ENCODE assay signal across 19 cellular contexts in the genomic region with DNA sequence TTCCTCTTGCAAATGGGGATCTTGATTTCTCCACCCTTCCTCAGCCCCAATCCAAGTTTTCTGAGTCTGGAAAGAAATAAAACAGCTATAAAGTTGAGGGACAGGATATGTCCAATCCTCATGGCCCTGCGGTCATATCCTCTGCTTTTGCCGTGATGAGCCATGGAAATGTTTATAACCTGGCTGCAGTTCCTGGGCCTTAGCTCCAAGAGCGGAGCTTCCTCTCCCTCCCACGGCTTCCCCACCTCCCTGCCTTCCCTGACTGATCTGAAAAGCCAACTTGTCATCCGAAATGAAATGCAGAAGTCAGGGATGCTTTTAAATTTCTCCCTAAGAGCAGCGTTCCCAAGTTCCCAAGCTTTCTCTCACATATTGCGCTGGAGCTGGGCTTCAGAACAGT.
A peak's percentile ranks its signal among the peaks of the same experiment; 100 is the strongest.
DNase-seq lines count a peak whose midpoint lies in the region; ATAC-seq and TF ChIP-seq lines count a peak whose summit lies in the region.
"Had no signal": no experiment of that assay in that cellular context is flagged by ENCODE, and none has a peak within 500 bp of the region (broad histone marks: within the 10 kb centered on the region; RNA-seq: fewer than 3 reads in every experiment).

No MANE protein-coding gene starts in this region.

- H3K36me3 ChIP-seq in BJ (ENCODE audit: control insufficient read depth, insufficient read depth, low read length) (no peaks in the 10 kb centered on the region), mammary epithelial cell (ENCODE audit: insufficient read depth, low read length) (no peaks in the 10 kb centered on the region), muscle layer of duodenum (ENCODE audit: control insufficient read depth in 1 of 2, insufficient read depth in 2 of 2, low read length in 2 of 2) (no peaks in the 10 kb centered on the region), stomach smooth muscle (ENCODE audit: control insufficient read depth in 2 of 2, insufficient read depth in 2 of 2, low read length in 2 of 2) (no peaks in the 10 kb centered on the region), PC-9 (ENCODE audit: low read depth) (no peaks in the 10 kb centered on the region)
- H3K36me3 ChIP-seq: heart left ventricle had no signal

- 47% methylated on average over 6 of the region's 7 CpGs for WGBS in mammary epithelial cell (ENCODE audit: low coverage, missing lambda C conversion rate)

- BruUV-seq in mammary epithelial cell (replicated peaks; lab: Mats Ljungman, UMichigan) (no TSS peak), PC-9 (replicated peaks; lab: Mats Ljungman, UMichigan) (no TSS peak)

- H3K4me1 ChIP-seq in mammary epithelial cell (ENCODE audit: insufficient read depth, low read length) (peaks cover 16% of the 10 kb centered on the region), muscle layer of duodenum (ENCODE audit: control insufficient read depth in 1 of 2, insufficient read depth in 2 of 2, low read length in 2 of 2) (peaks cover 0 to 20% of the 10 kb centered on the region in 2 donors), stomach smooth muscle (ENCODE audit: control insufficient read depth, insufficient read depth, low read length) (peaks cover 14% of the 10 kb centered on the region), PC-9 (replicated peaks; ENCODE audit: insufficient read depth) (no peaks in the 10 kb centered on the region)
- H3K4me1 ChIP-seq: heart left ventricle had no signal

- H4K20me1 ChIP-seq in mammary epithelial cell (ENCODE audit: insufficient read depth, low read length) (no peaks in the 10 kb centered on the region), PC-9 (ENCODE audit: insufficient read depth) (no peaks in the 10 kb centered on the region)

- ATAC-seq in HG02610 (IDR thresholded peaks at IDR 0.05; ENCODE audit: unreplicated experiment) (no peak), GM19035 (IDR thresholded peaks at IDR 0.05; ENCODE audit: unreplicated experiment) (no peak)
- ATAC-seq: heart left ventricle, left lobe of liver, Right ventricle myocardium inferior had no signal

- CTCF ChIA-PET in BJ (lab: Yijun Ruan, JAX), result interaction anchor here (1.8 kb wide), 1 partner anchor 14 kb away, joined by 5 read pairs; no protein-coding TSS in a partner anchor
- CTCF ChIA-PET in mammary epithelial cell (lab: Charles Lee; ENCODE audit: low non-redundant PET), result no interaction called here
- CTCF ChIA-PET in PC-9 (lab: Charles Lee), result no interaction called here

- H3K9ac ChIP-seq in mammary epithelial cell (ENCODE audit: insufficient read depth, low read length) (no peak overlapping the region), stomach smooth muscle (ENCODE audit: low read length in 2 of 2) (no peak overlapping the region)

- H3K9me3 ChIP-seq in mammary epithelial cell (replicated peaks; ENCODE audit: insufficient read depth, low read length) (no peaks in the 10 kb centered on the region), muscle layer of duodenum (ENCODE audit: control insufficient read depth in 1 of 2, low read length in 2 of 2) (no peaks in the 10 kb centered on the region), stomach smooth muscle (ENCODE audit: control insufficient read depth in 2 of 2, low read length in 2 of 2) (no peaks in the 10 kb centered on the region), PC-9 (ENCODE audit: insufficient read depth, low read depth) (no peaks in the 10 kb centered on the region)
- H3K9me3 ChIP-seq: heart left ventricle had no signal

- no peaks in the 10 kb centered on the region for H3K79me2 ChIP-seq in mammary epithelial cell (ENCODE audit: insufficient read depth, low read length)
- no peaks in the 10 kb centered on the region for H3K79me2 ChIP-seq in PC-9 (ENCODE audit: low read depth)

- in situ Hi-C loops in mammary epithelial cell (cut with MboI; ENCODE audit: low sequenced_read_pairs in 2 of 2), result no loop called here

- dilution Hi-C loops in mammary epithelial cell (cut with HindIII; ENCODE audit: low sequenced_read_pairs), result no loop called here

- DNase-seq in BJ (ENCODE audit: low read depth), result peak; percentile 61
- DNase-seq in mammary epithelial cell, result no peak
- DNase-seq in PC-9, result no peak
- no peak for DNase-seq in NCI-H1930 (lab: John Stamatoyannopoulos, UW)
- DNase-seq: activated CD4-positive, alpha-beta T cell treated with anti-CD3 and anti-CD28 coated beads for 4 hours; cerebellar nuclear complex; heart left ventricle; IMR-90; MM.1S; NCI-H146; NCI-H2171 treated with DMSO at 0.1 percent for 48 hours; stimulated activated CD4-positive, alpha-beta T cell treated with anti-CD3 and anti-CD28 coated beads, Interleukin-1b, Interleukin-23, amount 100 ng/mL, for 48 hours; stimulated activated naive CD4-positive, alpha-beta T cell had no signal

- H2AFZ ChIP-seq in mammary epithelial cell (ENCODE audit: low read depth, low read length) (peak overlapping the region; percentile 95), PC-9 (no peak overlapping the region)

- no peaks in the 10 kb centered on the region for H3F3A ChIP-seq in PC-9 (ENCODE audit: insufficient read depth, low read depth)

- H3K27ac ChIP-seq in mammary epithelial cell (ENCODE audit: insufficient read depth, low read depth, low read length) (peak overlapping the region; percentile 46), muscle layer of duodenum (ENCODE audit: low read length) (peak overlapping the region; percentile 58), stomach smooth muscle (ENCODE audit: low read length) (peak overlapping the region; percentile 24), PC-9 (no peak overlapping the region)

- TF ChIP-seq CTCF in BJ (IDR thresholded peaks at IDR 0.05; ENCODE audit: insufficient read depth, low read depth, low read length), result no peak
- TF ChIP-seq CTCF in mammary epithelial cell (conservative IDR thresholded peaks at IDR 0.05 in 1 of 2, IDR thresholded peaks at IDR 0.05 in 1 of 2; ENCODE audit: extremely low read depth in 1 of 2, insufficient read depth in 1 of 2, low read depth in 1 of 2, low read length in 2 of 2), result no peak
- no peak for TF ChIP-seq CTCF in PC-9 (conservative IDR thresholded peaks at IDR 0.05)

- POLR2A ChIA-PET in BJ (lab: Charles Lee) (interaction anchor here (0.5 kb wide), 1 partner anchor 184 kb away, joined by 3 read pairs; no protein-coding TSS in a partner anchor), PC-9 (lab: Charles Lee; ENCODE audit: unreplicated experiment) (no interaction called here)

- H3K9me2 ChIP-seq in PC-9 (ENCODE audit: insufficient read depth), result no peaks in the 10 kb centered on the region

- H3K4me3 ChIP-seq in BJ (ENCODE audit: low read depth, low read length) (no peak overlapping the region), mammary epithelial cell (replicated peaks in 1 of 3; ENCODE audit: insufficient read depth in 1 of 3, low read depth in 2 of 3, low read length in 3 of 3) (no peak overlapping the region), muscle layer of duodenum (ENCODE audit: low read depth in 1 of 2, low read length in 2 of 2) (no peak overlapping the region), stomach smooth muscle (ENCODE audit: low read length in 2 of 2) (no peak overlapping the region), PC-9 (no peak overlapping the region)
- H3K4me3 ChIP-seq: heart left ventricle had no signal

- H3K27me3 ChIP-seq in BJ (ENCODE audit: control insufficient read depth, insufficient read depth, low read length) (no peaks in the 10 kb centered on the region), mammary epithelial cell (ENCODE audit: insufficient read depth, low read length) (no peaks in the 10 kb centered on the region), muscle layer of duodenum (ENCODE audit: low read depth, low read length) (no peaks in the 10 kb centered on the region), stomach smooth muscle (ENCODE audit: control insufficient read depth in 1 of 2, insufficient read depth in 2 of 2, low read length in 2 of 2) (no peaks in the 10 kb centered on the region), PC-9 (ENCODE audit: insufficient read depth, low read depth) (no peaks in the 10 kb centered on the region)
- H3K27me3 ChIP-seq: heart left ventricle had no signal

- no peak overlapping the region for H3K4me2 ChIP-seq in mammary epithelial cell (ENCODE audit: insufficient read depth, low read depth, low read length)
- H3K4me2 ChIP-seq in PC-9, result no peak overlapping the region

- intact Hi-C loops in mammary epithelial cell (cut with micrococcal nuclease), result no loop called here
- intact Hi-C loops in PC-9 (cut with micrococcal nuclease; ENCODE audit: unreplicated experiment), result no loop called here
